In genomic region chr12:123754041-123754757, GRCh38 we compare ENCODE assay signal across 24 cellular contexts. TPM values are rescaled to one million over a fixed set of nuclear protein-coding genes. Genes with fewer than 3 reads are reported as not detected.
"Had no signal": no experiment of that assay in that cellular context is flagged by ENCODE, and none has a peak within 500 bp of the region (broad histone marks: within the 10 kb centered on the region; RNA-seq: fewer than 3 reads in every experiment).

No MANE protein-coding gene starts in this region.

- H3K27me3 ChIP-seq: left lung, neutrophil, right lobe of liver, stomach, thyroid gland, vagina had no signal

- DNase-seq: cortex of kidney; effector memory CD8-positive, alpha-beta T cell; left cardiac atrium; left lung; mesenchymal stem cell; mucosa of descending colon; naive B cell; right lobe of liver; stimulated activated CD4-positive, alpha-beta T cell treated with anti-CD3 and anti-CD28 coated beads, Interleukin-12 subunit alpha, Interleukin-12 subunit beta, amount 100 ng/mL, for 4 hours; stimulated activated CD4-positive, alpha-beta T cell treated with anti-CD3 and anti-CD28 coated beads, Interleukin-2, amount 100 ng/mL, for 24 hours; stimulated activated CD4-positive, alpha-beta T cell treated with anti-CD3 and anti-CD28 coated beads, Interleukin-4, amount 100 ng/mL, for 24 hours; stimulated activated naive CD4-positive, alpha-beta T cell treated with Interleukin-2 at 50 U/mL for 16 hours; stomach; thyroid gland; trophoblast cell had no signal

- H3K4me1 ChIP-seq: left lung, parathyroid adenoma, right lobe of liver, stomach, thyroid gland, vagina had no signal

- H3K9me3 ChIP-seq: left lung, mucosa of descending colon, neutrophil, right lobe of liver, stomach, thyroid gland, vagina had no signal

- H3K4me2 ChIP-seq: smooth muscle cell had no signal

- FAIRE-seq: frontal cortex, islet of Langerhans had no signal

- H3K9ac ChIP-seq: parathyroid adenoma had no signal

- H3K27ac ChIP-seq: left lung, neutrophil, parathyroid adenoma, right lobe of liver, stomach, thyroid gland, vagina had no signal

- H2AFZ ChIP-seq: parathyroid adenoma had no signal

- ATAC-seq: effector memory CD8-positive, alpha-beta T cell; left cardiac atrium; left lung; mucosa of descending colon; natural killer cell treated with Interleukin-12 subunit alpha and Interleukin-12 subunit beta and Interleukin-15 and Interleukin-18, amount 100 ng/mL, for 72 hours; right lobe of liver; stimulated activated effector memory CD8-positive, alpha-beta T cell treated with anti-CD3 and anti-CD28 coated beads, Interleukin-12 subunit alpha, Interleukin-12 subunit beta, amount 100 ng/mL, for 72 hours had no signal

- H3K4me3 ChIP-seq: left lung, mucosa of descending colon, right lobe of liver, smooth muscle cell, stomach, thyroid gland, vagina had no signal

- H3K79me2 ChIP-seq: parathyroid adenoma had no signal

RNA-seq across cellular contexts. Expression of gene DNAH10, which starts 7.9 kb away (rescaled TPM):
- total RNA-seq: lung microvascular endothelial cell, vagina had no signal
